In the genomic region with DNA sequence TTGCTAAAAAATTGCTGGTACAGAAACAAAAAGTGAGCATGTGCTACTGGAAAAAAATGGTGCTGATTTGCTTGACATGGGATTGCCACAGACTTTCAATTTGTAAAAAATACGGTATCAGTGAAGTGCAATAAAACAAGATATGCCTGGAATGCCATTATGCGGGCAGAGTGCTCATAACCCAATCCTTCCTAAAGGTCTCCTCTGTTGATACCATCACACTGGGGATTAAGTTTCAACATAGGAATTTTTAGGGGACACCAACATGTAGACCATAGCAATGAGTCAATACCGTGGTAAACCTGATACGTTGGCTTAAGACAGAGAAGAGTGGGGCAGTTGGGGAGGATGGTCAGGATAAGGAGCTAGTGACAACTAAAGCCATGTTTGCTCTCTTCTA, we compare ENCODE assay signal across 22 cellular contexts. TPM values are rescaled to one million over a fixed set of nuclear protein-coding genes. Genes with fewer than 3 reads are reported as not detected.
A peak's percentile ranks its signal among the peaks of the same experiment; 100 is the strongest.
DNase-seq lines count a peak whose midpoint lies in the region; ATAC-seq, FAIRE-seq and TF ChIP-seq lines count a peak whose summit lies in the region.
"Had no signal": no experiment of that assay in that cellular context is flagged by ENCODE, and none has a peak within 500 bp of the region (broad histone marks: within the 10 kb centered on the region; RNA-seq: fewer than 3 reads in every experiment).

No MANE protein-coding gene starts in this region.

- in situ Hi-C loops in G401 (cut with HindIII; ENCODE audit: low sequenced_read_pairs), result no loop called here

- no peak for DNase-seq in activated CD8-positive, alpha-beta memory T cell treated with anti-CD3 and anti-CD28 coated beads, Interleukin-2, amount 10 ng/mL, durations not matched to agents 7 days and 5 days
- DNase-seq in activated CD8-positive, alpha-beta memory T cell treated with anti-CD3 and anti-CD28 coated beads, Interleukin-2, amount 50 U/mL, for 4 hours, result no peak
- peak; percentile 55 for DNase-seq in LoVo (ENCODE audit: low spot score)
- peak; percentile 71 for DNase-seq in fibroblast of villous mesenchyme (ENCODE audit: low read depth)
- peak; percentile 3 for DNase-seq in urothelium cell line (ENCODE audit: low spot score)
- DNase-seq in mucosa of gallbladder (ENCODE audit: low spot score), result no peak
- no peak for DNase-seq in HUDEP-2 (lab: John Stamatoyannopoulos, UW; ENCODE audit: unreplicated experiment in 76 of 76)
- DNase-seq in G401 (ENCODE audit: low spot score), result no peak
- DNase-seq: 8988T; CD8-positive, alpha-beta T cell; DMS79 treated with DMSO at 0.1 percent for 48 hours; KBM-7; MG63; NCI-H1092 treated with DMSO at 0.1 percent for 48 hours; NCI-H2081 treated with DMSO at 0.1 percent for 48 hours; NCI-H524 had no signal

- CTCF ChIA-PET in activated CD8-positive, alpha-beta memory T cell treated with anti-CD3 and anti-CD28 coated beads, Interleukin-2, amount 10 ng/mL, durations not matched to agents 7 days and 5 days (lab: Charles Lee), result interaction anchor here (0.9 kb wide), 1 partner anchor 163 kb away, joined by 3 read pairs; no protein-coding TSS in a partner anchor

- no peak for ATAC-seq in activated CD8-positive, alpha-beta memory T cell treated with anti-CD3 and anti-CD28 coated beads, Interleukin-2, amount 10 ng/mL, durations not matched to agents 7 days and 5 days
- ATAC-seq: CD8-positive, alpha-beta T cell; Panc1; Right ventricle myocardium inferior had no signal

- no peaks in the 10 kb centered on the region for H3K27me3 Mint-ChIP-seq in activated CD8-positive, alpha-beta memory T cell treated with anti-CD3 and anti-CD28 coated beads, Interleukin-2, amount 10 ng/mL, durations not matched to agents 7 days and 5 days

- H3K36me3 Mint-ChIP-seq in activated CD8-positive, alpha-beta memory T cell treated with anti-CD3 and anti-CD28 coated beads, Interleukin-2, amount 10 ng/mL, durations not matched to agents 7 days and 5 days, result peaks cover 89% of the 10 kb centered on the region

- H3K4me1 Mint-ChIP-seq in activated CD8-positive, alpha-beta memory T cell treated with anti-CD3 and anti-CD28 coated beads, Interleukin-2, amount 10 ng/mL, durations not matched to agents 7 days and 5 days, result peaks cover 17% of the 10 kb centered on the region

- H3K4me3 Mint-ChIP-seq in activated CD8-positive, alpha-beta memory T cell treated with anti-CD3 and anti-CD28 coated beads, Interleukin-2, amount 10 ng/mL, durations not matched to agents 7 days and 5 days, result no peak overlapping the region
- H3K4me3 Mint-ChIP-seq: CD8-positive, alpha-beta T cell had no signal

- no peak for TF ChIP-seq CTCF in fibroblast of villous mesenchyme (IDR thresholded peaks at IDR 0.05; ENCODE audit: insufficient read depth, low read depth, low read length)

- H3K27ac Mint-ChIP-seq in activated CD8-positive, alpha-beta memory T cell treated with anti-CD3 and anti-CD28 coated beads, Interleukin-2, amount 10 ng/mL, durations not matched to agents 7 days and 5 days, result peak overlapping the region; percentile 5
- H3K27ac Mint-ChIP-seq: CD8-positive, alpha-beta T cell had no signal

- no peaks in the 10 kb centered on the region for H3K9me3 Mint-ChIP-seq in activated CD8-positive, alpha-beta memory T cell treated with anti-CD3 and anti-CD28 coated beads, Interleukin-2, amount 10 ng/mL, durations not matched to agents 7 days and 5 days (ENCODE audit: low read depth)
- H3K9me3 Mint-ChIP-seq: CD8-positive, alpha-beta T cell had no signal

- no peak for FAIRE-seq in urothelium cell line (lab: Jason Lieb, UNC)
- FAIRE-seq: D721Med, H54 had no signal

- H3K4me3 ChIP-seq in fibroblast of villous mesenchyme (ENCODE audit: low read depth, low read length), result no peak overlapping the region
- H3K4me3 ChIP-seq: BLaER1, MG63, SK-N-MC had no signal

RNA-seq across cellular contexts. Expression of a gene that starts 20.5 kb away (rescaled TPM):
- total RNA-seq in activated CD8-positive, alpha-beta memory T cell treated with anti-CD3 and anti-CD28 coated beads, Interleukin-2, amount 10 ng/mL, durations not matched to agents 7 days and 5 days, result 100 to 1,000 TPM; 544 to 967 TPM
- total RNA-seq in fibroblast of villous mesenchyme (15.1 and 16.0 TPM in 2 replicates), mucosa of gallbladder (35.1 TPM)
- total RNA-seq in G401 (2014; rRNA removed; shearing (Covaris generic)), result not detected in 2 replicates

Comparison
In these comparisons a context has a peak if more than half of its experiments do, and no peak if none do; other contexts are left out.
1. DNase-seq: peak in LoVo (single experiment), fibroblast of villous mesenchyme (single experiment) and urothelium cell line (single experiment); none in activated CD8-positive, alpha-beta memory T cell treated with anti-CD3 and anti-CD28 coated beads, Interleukin-2, amount 10 ng/mL, durations not matched to agents 7 days and 5 days (single experiment), activated CD8-positive, alpha-beta memory T cell treated with anti-CD3 and anti-CD28 coated beads, Interleukin-2, amount 50 U/mL, for 4 hours (single experiment), mucosa of gallbladder (single experiment), HUDEP-2 (0 of 76) and G401 (single experiment).
2. RNA of a gene that starts 20.5 kb away (total RNA-seq): 544 to 967 TPM in activated CD8-positive, alpha-beta memory T cell treated with anti-CD3 and anti-CD28 coated beads, Interleukin-2, amount 10 ng/mL, durations not matched to agents 7 days and 5 days, 35.1 TPM in mucosa of gallbladder (single experiment) and 15.1 to 16.0 TPM in fibroblast of villous mesenchyme; not detected in G401; every median in the first group is over 10 times any median in the second.